Comparison of ENCODE assay signal across 18 cellular contexts in genomic region chr9:90991953-90992352, GRCh38.
DNase-seq lines count a peak whose midpoint lies in the region; ATAC-seq and TF ChIP-seq lines count a peak whose summit lies in the region.
"Had no signal": no experiment of that assay in that cellular context is flagged by ENCODE, and none has a peak within 500 bp of the region (broad histone marks: within the 10 kb centered on the region; RNA-seq: fewer than 3 reads in every experiment).

No MANE protein-coding gene starts in this region.

- H3F3A ChIP-seq in PC-3 (ENCODE audit: low read length, unreplicated experiment): no peaks in the 10 kb centered on the region

- H3K4me2 ChIP-seq in PC-3 (ENCODE audit: low read length): peak overlapping the region; percentile 68
- H3K4me2 ChIP-seq in fibroblast of lung (ENCODE audit: extremely low read depth, insufficient read depth, low read length): no peak overlapping the region

- CTCF ChIA-PET in PC-3 (lab: Charles Lee): no interaction called here

- H3K9me2 ChIP-seq in PC-3 (replicated peaks; ENCODE audit: low read length): no peaks in the 10 kb centered on the region

- ATAC-seq in PC-3 (peak; percentile 72), heart left ventricle (no peak)
- ATAC-seq: Right ventricle myocardium inferior had no signal

- H3K4me3 ChIP-seq in ACC112 (ENCODE audit: low read depth, low read length) (peak overlapping the region; percentile 33; the same call in 1 of the 2 replicates), PC-3 (ENCODE audit: low read length) (0 out of 2 replicates have a peak overlapping the region, but pooled peaks have one; percentile 2), fibroblast of lung (replicated peaks in 1 of 4; ENCODE audit: control extremely low read depth in 1 of 4, insufficient read depth in 1 of 4, low read depth in 3 of 4, low read length in 4 of 4) (no peak overlapping the region), muscle layer of duodenum (ENCODE audit: low read depth in 1 of 2, low read length in 2 of 2) (no peak overlapping the region), heart left ventricle (no peak overlapping the region)
- H3K4me3 ChIP-seq: coronary artery, tibial artery had no signal

- H3K36me3 ChIP-seq in ACC112 (ENCODE audit: insufficient read depth, low read length) (no peaks in the 10 kb centered on the region; the same call in 1 of the 2 replicates), PC-3 (ENCODE audit: low read depth, low read length) (no peaks in the 10 kb centered on the region), fibroblast of lung (ENCODE audit: control insufficient read depth, insufficient read depth, low read length) (no peaks in the 10 kb centered on the region), muscle layer of duodenum (ENCODE audit: control insufficient read depth in 1 of 2, insufficient read depth in 2 of 2, low read length in 2 of 2) (no peaks in the 10 kb centered on the region), heart left ventricle (no peaks in the 10 kb centered on the region)
- H3K36me3 ChIP-seq: tibial artery had no signal

- POLR2A ChIA-PET in PC-3 (lab: Charles Lee; ENCODE audit: unreplicated experiment): no interaction called here

- H2AFZ ChIP-seq in ACC112 (ENCODE audit: low read length, unreplicated experiment): peak overlapping the region; percentile 20
- no peak overlapping the region for H2AFZ ChIP-seq in PC-3 (ENCODE audit: low read length)
- no peak overlapping the region for H2AFZ ChIP-seq in fibroblast of lung (ENCODE audit: low read length)

- WGBS in heart left ventricle, 4 donors: 31 to 80% (median 67%) methylated on average over 1 of the region's 1 CpG

- H3K27ac ChIP-seq in ACC112 (ENCODE audit: low read depth, low read length) (peak overlapping the region; percentile 92), PC-3 (ENCODE audit: low read length) (peak overlapping the region; percentile 98), fibroblast of lung (ENCODE audit: insufficient read depth, low read length) (peak overlapping the region; percentile 60), muscle layer of duodenum (ENCODE audit: low read length) (peak overlapping the region; percentile 62), heart left ventricle (no peak overlapping the region)
- H3K27ac ChIP-seq: coronary artery, tibial artery had no signal

- TF ChIP-seq CTCF in PC-3 (conservative IDR thresholded peaks at IDR 0.05; ENCODE audit: low read depth, low read length) (no peak), fibroblast of lung (conservative IDR thresholded peaks at IDR 0.05 in 1 of 2, IDR thresholded peaks at IDR 0.05 in 1 of 2; ENCODE audit: low read depth in 1 of 2, low read length in 2 of 2) (no peak), heart left ventricle (IDR thresholded peaks at IDR 0.05) (no peak)

- H3K9ac ChIP-seq in PC-3 (ENCODE audit: low read length) (peak overlapping the region; percentile 80), fibroblast of lung (ENCODE audit: insufficient read depth, low read length) (no peak overlapping the region)

- H4K20me1 ChIP-seq in PC-3 (ENCODE audit: low read length): no peaks in the 10 kb centered on the region
- H4K20me1 ChIP-seq in fibroblast of lung (ENCODE audit: control insufficient read depth, extremely low read depth, insufficient read depth, low read length): no peaks in the 10 kb centered on the region

- TF ChIP-seq POLR2A in heart left ventricle (IDR thresholded peaks at IDR 0.05): no peak

- peaks cover 21% of the 10 kb centered on the region for H3K4me1 ChIP-seq in ACC112 (ENCODE audit: control insufficient read depth, insufficient read depth, low read length, unreplicated experiment)
- H3K4me1 ChIP-seq in PC-3 (ENCODE audit: insufficient read depth, low read length): peaks cover 20% of the 10 kb centered on the region
- peaks cover 4% of the 10 kb centered on the region for H3K4me1 ChIP-seq in fibroblast of lung (ENCODE audit: control insufficient read depth, extremely low read depth, insufficient read depth, low read length)
- H3K4me1 ChIP-seq in muscle layer of duodenum (ENCODE audit: control insufficient read depth in 1 of 2, insufficient read depth in 2 of 2, low read length in 2 of 2): no peaks in the 10 kb centered on the region
- H3K4me1 ChIP-seq in heart left ventricle: no peaks in the 10 kb centered on the region
- H3K4me1 ChIP-seq: tibial artery had no signal

- DNase-seq in PC-3 (peak; percentile 58), fibroblast of lung (ENCODE audit: low read depth in 2 of 2) (peak; percentile 24 to 50), RKO (ENCODE audit: low spot score) (no peak), heart left ventricle (no peak), dermis blood vessel endothelial cell (no peak)
- no peak for DNase-seq in stimulated activated CD4-positive, alpha-beta T cell treated with anti-CD3 and anti-CD28 coated beads, Interleukin-4, amount 100 ng/mL, for 4 hours
- DNase-seq: activated CD4-positive, alpha-beta T cell treated with anti-CD3 and anti-CD28 coated beads, Interleukin-2, amount 50 U/mL, for 48 hours; activated naive CD4-positive, alpha-beta T cell treated with Interleukin-2 at 50 U/mL for 16 hours; CD8-positive, alpha-beta memory T cell; DMS79; mesendoderm; NCI-H187 treated with DMSO at 0.1 percent for 48 hours; NCI-H446; tibial artery had no signal

- no peaks in the 10 kb centered on the region for H3K79me2 ChIP-seq in ACC112 (ENCODE audit: control insufficient read depth, insufficient read depth, low read length, unreplicated experiment)
- no peaks in the 10 kb centered on the region for H3K79me2 ChIP-seq in PC-3 (ENCODE audit: low read length)
- H3K79me2 ChIP-seq in fibroblast of lung (ENCODE audit: control insufficient read depth, insufficient read depth, low read length): no peaks in the 10 kb centered on the region

- H3K27me3 ChIP-seq in ACC112 (ENCODE audit: insufficient read depth, low read length) (no peaks in the 10 kb centered on the region), PC-3 (ENCODE audit: low read length) (no peaks in the 10 kb centered on the region), fibroblast of lung (ENCODE audit: control insufficient read depth, insufficient read depth, low read length) (no peaks in the 10 kb centered on the region), muscle layer of duodenum (ENCODE audit: low read depth, low read length) (no peaks in the 10 kb centered on the region), heart left ventricle (no peaks in the 10 kb centered on the region)
- H3K27me3 ChIP-seq: tibial artery had no signal

- intact Hi-C loops in PC-3 (cut with micrococcal nuclease) (loop anchor here (2.0 to 10.0 kb wide), 3 partner anchors 69 to 433 kb away; no protein-coding TSS in a partner anchor), heart left ventricle (cut with DNase I) (no loop called here)

- BruUV-seq in PC-3 (replicated peaks; lab: Mats Ljungman, UMichigan): no TSS peak

- no peaks in the 10 kb centered on the region for H3K9me3 ChIP-seq in PC-3 (ENCODE audit: low read length)
- no peaks in the 10 kb centered on the region for H3K9me3 ChIP-seq in fibroblast of lung (ENCODE audit: control insufficient read depth, insufficient read depth, low read depth, low read length)
- peaks cover 0 to 4% of the 10 kb centered on the region in 2 donors for H3K9me3 ChIP-seq in muscle layer of duodenum (ENCODE audit: control insufficient read depth in 1 of 2, low read length in 2 of 2)
- peaks cover 0 to 28% (median 0%) of the 10 kb centered on the region in 12 donors for H3K9me3 ChIP-seq in heart left ventricle
- H3K9me3 ChIP-seq: tibial artery had no signal

Comparison
In these comparisons a context has a peak if more than half of its experiments do, and no peak if none do; other contexts are left out.
1. H3K27ac ChIP-seq: peak in ACC112 (single experiment), PC-3 (single experiment), fibroblast of lung (single experiment) and muscle layer of duodenum (single experiment); none in heart left ventricle (0 of 12).
2. H3K4me3 ChIP-seq: peak in ACC112 (single experiment) and PC-3 (single experiment); none in fibroblast of lung (0 of 4), muscle layer of duodenum (0 of 2) and heart left ventricle (0 of 12).
3. DNase-seq: peak in PC-3 (single experiment) and fibroblast of lung (2 of 2); none in RKO (single experiment), heart left ventricle (0 of 5), dermis blood vessel endothelial cell (single experiment) and stimulated activated CD4-positive, alpha-beta T cell treated with anti-CD3 and anti-CD28 coated beads, Interleukin-4, amount 100 ng/mL, for 4 hours (0 of 2).